In the genomic region with DNA sequence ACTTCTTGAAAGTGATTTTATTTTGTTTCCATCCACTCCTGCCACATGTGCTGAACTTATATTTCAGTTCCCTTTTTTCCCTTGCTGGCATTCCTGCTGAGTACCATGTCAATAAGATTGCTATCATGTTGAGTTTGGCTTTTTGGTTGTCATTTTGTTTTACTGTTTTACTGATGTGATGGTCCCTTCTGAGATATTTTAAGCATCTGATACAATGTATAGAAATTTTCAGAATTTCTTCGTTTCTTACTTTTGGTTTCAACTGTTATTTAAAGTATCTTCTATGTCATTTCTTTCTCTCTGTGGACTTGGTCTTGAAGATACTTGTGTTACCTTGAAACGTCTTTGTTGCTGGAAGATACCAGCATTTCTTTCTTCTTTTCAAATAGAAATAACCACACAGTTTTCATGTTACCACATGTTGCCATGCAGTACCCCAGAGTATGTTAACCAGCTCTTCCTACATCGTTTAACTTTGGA, we compare ENCODE assay signal across 10 cellular contexts. TPM values are rescaled to one million over a fixed set of nuclear protein-coding genes. Genes with fewer than 3 reads are reported as not detected.
DNase-seq lines count a peak whose midpoint lies in the region; ATAC-seq, FAIRE-seq and TF ChIP-seq lines count a peak whose summit lies in the region.
"Had no signal": no experiment of that assay in that cellular context is flagged by ENCODE, and none has a peak within 500 bp of the region (broad histone marks: within the 10 kb centered on the region; RNA-seq: fewer than 3 reads in every experiment).

No MANE protein-coding gene starts in this region.

- H3K27ac ChIP-seq in A549 = no peak overlapping the region
- H3K27ac ChIP-seq in endodermal cell (ENCODE audit: low read depth, low read length) = no peak overlapping the region
- H3K27ac ChIP-seq: BLaER1 had no signal

- H3K36me3 ChIP-seq in endodermal cell (ENCODE audit: control insufficient read depth, insufficient read depth, low read length) = no peaks in the 10 kb centered on the region
- H3K36me3 ChIP-seq: BLaER1 had no signal

- H3K27ac Mint-ChIP-seq in IgD-negative memory B cell = peak overlapping the region in 2 of 3 donors; percentile 6 to 31
- H3K27ac Mint-ChIP-seq in endodermal cell = no peak overlapping the region

- POLR2A ChIA-PET in A549 (lab: Yijun Ruan, JAX) = interaction anchor here (1.0 kb wide), 1 partner anchor 10 kb away, joined by 4 read pairs; no protein-coding TSS in a partner anchor

- TF ChIP-seq POLR2A in A549 (IDR thresholded peaks at IDR 0.05; ENCODE audit: low read length) = no peak

- H3K4me1 ChIP-seq in A549 (0 out of 3 replicates have a peak, but pooled peaks cover 4% of the 10 kb centered on the region), endodermal cell (ENCODE audit: control insufficient read depth, insufficient read depth, low read length) (no peaks in the 10 kb centered on the region)
- H3K4me1 ChIP-seq: BLaER1 had no signal

- H3K36me3 Mint-ChIP-seq in IgD-negative memory B cell (peaks cover 9% of the 10 kb centered on the region), endodermal cell (ENCODE audit: low read depth) (no peaks in the 10 kb centered on the region)

- no peak overlapping the region for H3K9ac ChIP-seq in endodermal cell (ENCODE audit: extremely low read depth, low read length, poor library complexity, severe bottlenecking)
- H3K9ac ChIP-seq: BLaER1 had no signal

- peaks cover 20% of the 10 kb centered on the region for H3K9me3 ChIP-seq in A549
- H3K9me3 ChIP-seq in endodermal cell (ENCODE audit: control insufficient read depth, low read length) = peaks cover 2% of the 10 kb centered on the region

- no peak for TF ChIP-seq RAD21 in A549 (conservative IDR thresholded peaks at IDR 0.05 in 1 of 2, IDR thresholded peaks at IDR 0.05 in 1 of 2)

- no peaks in the 10 kb centered on the region for H3K9me3 Mint-ChIP-seq in IgD-negative memory B cell
- H3K9me3 Mint-ChIP-seq in endodermal cell = no peaks in the 10 kb centered on the region

- DNase-seq in A549 (ENCODE audit: low read depth in 1 of 2, low spot score in 1 of 2) (no peak), endodermal cell (no peak), AML-193 (lab: John Stamatoyannopoulos, UW) (no peak), NCI-H524 (lab: John Stamatoyannopoulos, UW) (no peak), NK-92 (lab: John Stamatoyannopoulos, UW; ENCODE audit: unreplicated experiment) (no peak)
- DNase-seq: H7 had no signal

- no peak for TF ChIP-seq EP300 in A549 (IDR thresholded peaks at IDR 0.05)

- H3K4me3 Mint-ChIP-seq in IgD-negative memory B cell (peak overlapping the region in 2 of 4 donors; percentile 26 to 67), endodermal cell (no peak overlapping the region)

- ATAC-seq in A549 (no peak), GM18870 (IDR thresholded peaks at IDR 0.05; ENCODE audit: unreplicated experiment) (peak; percentile 86), HG02759 (IDR thresholded peaks at IDR 0.05; ENCODE audit: unreplicated experiment) (peak; percentile 85)

- H3K4me1 Mint-ChIP-seq in IgD-negative memory B cell (peaks cover 19 to 36% (median 32%) of the 10 kb centered on the region in 3 donors), endodermal cell (no peaks in the 10 kb centered on the region)

- 18% methylated on average over 3 of the region's 3 CpGs for WGBS in A549 (ENCODE audit: missing lambda C conversion rate)
- 91 to 94% methylated on average over 3 of the region's 3 CpGs for WGBS in endodermal cell (ENCODE audit: insufficient coverage in 1 of 2, insufficient read length in 1 of 2), 2 experiments

- CTCF ChIA-PET in A549 (lab: Yijun Ruan, JAX) = interaction anchor here (1.4 to 1.6 kb wide), 2 partner anchors 10 to 31 kb away, joined by 5 to 8 read pairs; no protein-coding TSS in a partner anchor

- H3K4me3 ChIP-seq in A549 (no peak overlapping the region), endodermal cell (ENCODE audit: low read length) (no peak overlapping the region)
- H3K4me3 ChIP-seq: BLaER1 had no signal

- H3K27me3 Mint-ChIP-seq in IgD-negative memory B cell = no peaks in the 10 kb centered on the region
- no peaks in the 10 kb centered on the region for H3K27me3 Mint-ChIP-seq in endodermal cell (ENCODE audit: insufficient read depth)

- H3K4me2 ChIP-seq in A549 = peak overlapping the region; percentile 11; the same call in 1 of the 3 replicates
- H3K4me2 ChIP-seq: BLaER1 had no signal

- TF ChIP-seq CTCF in A549 (IDR thresholded peaks at IDR 0.05) = no peak
- no peak for TF ChIP-seq CTCF in endodermal cell (conservative IDR thresholded peaks at IDR 0.05)

- no peak for FAIRE-seq in A549 (lab: Jason Lieb, UNC)

- H3K27me3 ChIP-seq in endodermal cell (ENCODE audit: control insufficient read depth, insufficient read depth, low read length, poor library complexity, severe bottlenecking) = no peaks in the 10 kb centered on the region
- H3K27me3 ChIP-seq: BLaER1 had no signal

TF ChIP-seq in A549, 52 proteins besides CTCF, POLR2A, EP300 and RAD21:
- TF ChIP-seq PHF8 (IDR thresholded peaks at IDR 0.05; ENCODE audit: borderline replicate concordance, low read depth) (no peak), GATA3 (IDR thresholded peaks at IDR 0.05; ENCODE audit: borderline replicate concordance) (no peak), NPAS2 (CRISPR knock-in tag; IDR thresholded peaks at IDR 0.05; ENCODE audit: borderline replicate concordance) (no peak), MAFK (IDR thresholded peaks at IDR 0.05; ENCODE audit: partially characterized antibody) (no peak), HEYL (CRISPR knock-in tag; IDR thresholded peaks at IDR 0.05) (no peak)
TF ChIP-seq in A549: peak in this region for 0.

RNA-seq across cellular contexts. Expression of a gene that starts 14.1 kb away (rescaled TPM):
- polyA plus RNA-seq in A549 (2011; rRNA removed) (7.5 and 8.4 TPM in 2 replicates), A549 (2017; fragmentation: RNase III; extraction: RNeasy Plus Mini Kit Qiagen cat#74134 plus additional on column Dnase treatment) (0.25 to 0.43 TPM (median 0.25 TPM) in 3 replicates), IgD-negative memory B cell (47.5 TPM)
- polyA plus RNA-seq in A549 (2012; cell fraction: cytosol; rRNA removed) = 3.5 and 3.8 TPM in 2 replicates
- 9.6 and 13.9 TPM in 2 replicates for polyA plus RNA-seq in A549 (2012; cell fraction: nucleus; rRNA removed)
- 17.8 and 18.3 TPM in 2 replicates for polyA minus RNA-seq in A549 (2011; rRNA and poly(A)+ RNA removed)
- not detected for total RNA-seq in endodermal cell
- 0.25 TPM for polyA plus RNA-seq in endodermal cell (2013, experiment 1 of 2)
- polyA plus RNA-seq in endodermal cell (2013, experiment 2 of 2) = 0.70 TPM
- total RNA-seq: H7 had no signal

RNA-seq across cellular contexts. Expression of a gene that starts 31.5 kb away (rescaled TPM):
- polyA plus RNA-seq in A549 (2011; rRNA removed) (13.2 and 16.1 TPM in 2 replicates), A549 (2017; fragmentation: RNase III; extraction: RNeasy Plus Mini Kit Qiagen cat#74134 plus additional on column Dnase treatment) (5.2 to 6.0 TPM (median 6.0 TPM) in 3 replicates), IgD-negative memory B cell (4.3 TPM)
- polyA plus RNA-seq in A549 (2012; cell fraction: cytosol; rRNA removed) = 3.0 and 3.8 TPM in 2 replicates
- polyA plus RNA-seq in A549 (2012; cell fraction: nucleus; rRNA removed) = 2.8 and 3.6 TPM in 2 replicates
- 11.6 and 12.0 TPM in 2 replicates for polyA minus RNA-seq in A549 (2011; rRNA and poly(A)+ RNA removed)
- total RNA-seq in endodermal cell = 10 to 100 TPM; 20.7 to 36.2 TPM
- 30.1 TPM for polyA plus RNA-seq in endodermal cell (2013, experiment 1 of 2)
- 27.7 TPM for polyA plus RNA-seq in endodermal cell (2013, experiment 2 of 2)

Comparison
In these comparisons a context has a peak if more than half of its experiments do, and no peak if none do; other contexts are left out.
1. ATAC-seq: peak in GM18870 (single experiment) and HG02759 (single experiment); none in A549 (0 of 2).